In genomic region chr7:27150568-27151340, GRCh38 we compare ENCODE assay signal across 8 cellular contexts. TPM values are rescaled to one million over a fixed set of nuclear protein-coding genes. Genes with fewer than 3 reads are reported as not detected.
A peak's percentile ranks its signal among the peaks of the same experiment; 100 is the strongest.
DNase-seq lines count a peak whose midpoint lies in the region; ATAC-seq, FAIRE-seq and TF ChIP-seq lines count a peak whose summit lies in the region.

No MANE protein-coding gene starts in this region.

- FAIRE-seq in astrocyte (lab: Jason Lieb, UNC) = no peak

- no peaks in the 10 kb centered on the region for H3K36me3 Mint-ChIP-seq in astrocyte (ENCODE audit: low read depth, unreplicated experiment)

- 4% methylated on average over 57 of the region's 58 CpGs for WGBS in hepatocyte (ENCODE audit: low lambda C conversion rate, missing lambda C conversion rate)

- H3K79me2 ChIP-seq in Karpas-422 (ENCODE audit: low read length) (peaks cover 37% of the 10 kb centered on the region), SU-DHL-6 (ENCODE audit: insufficient read depth, low read length) (peaks cover 19% of the 10 kb centered on the region; the same call in 1 of the 2 replicates), astrocyte (ENCODE audit: insufficient read depth, low read length) (no peaks in the 10 kb centered on the region), hepatocyte (no peaks in the 10 kb centered on the region)

- TF ChIP-seq CTCF in SU-DHL-6 (IDR thresholded peaks at IDR 0.05; ENCODE audit: insufficient read depth, low read length, poor library complexity, severe bottlenecking) (peak; percentile 96), astrocyte (IDR thresholded peaks at IDR 0.05; ENCODE audit: insufficient read depth, low read depth, low read length) (peak; percentile 32), hepatocyte (IDR thresholded peaks at IDR 0.05; ENCODE audit: poor library complexity) (peak; percentile 81)

- ATAC-seq in GM21723 (IDR thresholded peaks at IDR 0.05; ENCODE audit: unreplicated experiment) = peak; percentile 87

- peaks cover 86% of the 10 kb centered on the region for H3K27me3 Mint-ChIP-seq in astrocyte (ENCODE audit: low read depth, unreplicated experiment)

- H3K4me2 ChIP-seq in Karpas-422 (ENCODE audit: low read depth, low read length, poor library complexity, severe bottlenecking) (peak overlapping the region; percentile 88), SU-DHL-6 (ENCODE audit: low read depth, low read length, poor library complexity, severe bottlenecking) (peak overlapping the region; percentile 73), astrocyte (ENCODE audit: low read length) (peak overlapping the region; percentile 85), hepatocyte (peak overlapping the region; percentile 89)

- H3F3A ChIP-seq in SU-DHL-6 (ENCODE audit: insufficient read depth) = peaks cover 4% of the 10 kb centered on the region; the same call in 1 of the 2 replicates

- DNase-seq in ELF-1 (ENCODE audit: low read depth, low spot score) (peak; percentile 92), Karpas-422 (peak; percentile 94), astrocyte (ENCODE audit: low read depth) (no peak), hepatocyte (ENCODE audit: low spot score) (peak; percentile 91), skeletal muscle cell (ENCODE audit: low read depth) (no peak), OCI-M2 (lab: John Stamatoyannopoulos, UW; ENCODE audit: unreplicated experiment) (no peak)

- H2AFZ ChIP-seq in Karpas-422 (ENCODE audit: low read length) (peak overlapping the region; percentile 96), SU-DHL-6 (ENCODE audit: low read depth, low read length, severe bottlenecking) (peak overlapping the region; percentile 93), astrocyte (ENCODE audit: low read depth, low read length) (peak overlapping the region; percentile 66), hepatocyte (peak overlapping the region; percentile 32)

- H3K9me3 Mint-ChIP-seq in astrocyte (ENCODE audit: unreplicated experiment) = peaks cover 56% of the 10 kb centered on the region

- H3K9me3 ChIP-seq in Karpas-422 (ENCODE audit: low read length) (no peaks in the 10 kb centered on the region), SU-DHL-6 (ENCODE audit: insufficient read depth, low read length) (no peaks in the 10 kb centered on the region), astrocyte (ENCODE audit: insufficient read depth, low read depth, low read length) (peaks cover 30% of the 10 kb centered on the region), hepatocyte (ENCODE audit: low read depth) (no peaks in the 10 kb centered on the region)

- H3K27ac Mint-ChIP-seq in astrocyte (ENCODE audit: unreplicated experiment) = peak overlapping the region; percentile 41

- H3K4me3 ChIP-seq in Karpas-422 (ENCODE audit: low read length) (peak overlapping the region; percentile 84), SU-DHL-6 (ENCODE audit: insufficient read depth, low read length, poor library complexity, severe bottlenecking) (peak overlapping the region; percentile 62), astrocyte (ENCODE audit: insufficient read depth, low read depth, low read length) (peak overlapping the region; percentile 37), hepatocyte (peak overlapping the region; percentile 18), skeletal muscle cell (ENCODE audit: low read depth, low read length) (peak overlapping the region; percentile 75)

- no peaks in the 10 kb centered on the region for H3K4me1 Mint-ChIP-seq in astrocyte (ENCODE audit: low read depth, unreplicated experiment)

- H3K4me1 ChIP-seq in Karpas-422 (ENCODE audit: low read length) (peaks cover 47% of the 10 kb centered on the region), astrocyte (ENCODE audit: insufficient read depth, low read length) (peaks cover 9% of the 10 kb centered on the region), hepatocyte (ENCODE audit: insufficient read depth) (peaks cover 13% of the 10 kb centered on the region)

- H3K27ac ChIP-seq in Karpas-422 (ENCODE audit: low read length) (peak overlapping the region; percentile 52), SU-DHL-6 (ENCODE audit: low read depth, low read length) (peak overlapping the region; percentile 46), astrocyte (ENCODE audit: low read depth, low read length) (no peak overlapping the region), hepatocyte (no peak overlapping the region)

- no peak overlapping the region for H3K4me3 Mint-ChIP-seq in astrocyte (ENCODE audit: unreplicated experiment)

- H3K9ac ChIP-seq in Karpas-422 (ENCODE audit: low read length) (peak overlapping the region; percentile 84), SU-DHL-6 (ENCODE audit: low read length) (peak overlapping the region; percentile 75), astrocyte (ENCODE audit: low read length) (no peak overlapping the region)

- H3K36me3 ChIP-seq in Karpas-422 (ENCODE audit: insufficient read depth, low read length) (peaks cover 6% of the 10 kb centered on the region; the same call in 1 of the 2 replicates), SU-DHL-6 (ENCODE audit: low read length) (0 out of 2 replicates have a peak, but pooled peaks cover 4% of the 10 kb centered on the region), astrocyte (ENCODE audit: insufficient read depth, low read length) (no peaks in the 10 kb centered on the region), hepatocyte (replicated peaks; ENCODE audit: insufficient read depth, low read depth) (no peaks in the 10 kb centered on the region)

- H3K9me2 ChIP-seq in Karpas-422 (replicated peaks; ENCODE audit: insufficient read depth, low read length) (no peaks in the 10 kb centered on the region), SU-DHL-6 (replicated peaks; ENCODE audit: insufficient read depth, low read length) (no peaks in the 10 kb centered on the region), hepatocyte (replicated peaks; ENCODE audit: insufficient read depth) (no peaks in the 10 kb centered on the region)

- no peaks in the 10 kb centered on the region for H3K27me3 ChIP-seq in Karpas-422 (ENCODE audit: low read length)
- no peaks in the 10 kb centered on the region for H3K27me3 ChIP-seq in SU-DHL-6 (ENCODE audit: low read length)
- peaks cover 95% of the 10 kb centered on the region for H3K27me3 ChIP-seq in astrocyte (ENCODE audit: insufficient read depth, low read length)
- H3K27me3 ChIP-seq in hepatocyte = peaks cover 95% of the 10 kb centered on the region

- H4K20me1 ChIP-seq in Karpas-422 (ENCODE audit: insufficient read depth, low read depth, low read length) (no peaks in the 10 kb centered on the region), SU-DHL-6 (ENCODE audit: low read depth, low read length) (no peaks in the 10 kb centered on the region), astrocyte (ENCODE audit: insufficient read depth, low read length) (no peaks in the 10 kb centered on the region), hepatocyte (ENCODE audit: insufficient read depth, poor library complexity, severe bottlenecking) (no peaks in the 10 kb centered on the region)

RNA-seq across cellular contexts. Expression of gene HOXA3, which starts 1.6 kb away (rescaled TPM):
- total RNA-seq in Karpas-422 (2014; rRNA removed; shearing (Covaris generic); ENCODE audit: low replicate concordance) = 1.3 TPM in 2 replicates
- not detected in 2 replicates for total RNA-seq in astrocyte
- 0.83 and 3.0 TPM in 2 replicates for total RNA-seq in hepatocyte
- 4.1 and 4.5 TPM in 2 replicates for polyA plus RNA-seq in hepatocyte

RNA-seq across cellular contexts. Expression of gene HOXA6, which starts 3.2 kb away (rescaled TPM):
- total RNA-seq in Karpas-422 (2014; rRNA removed; shearing (Covaris generic); ENCODE audit: low replicate concordance) = 3.4 and 8.4 TPM in 2 replicates
- total RNA-seq in astrocyte (not detected in 2 replicates), hepatocyte (not detected in 2 replicates)
- 0.16 and 0.23 TPM in 2 replicates for polyA plus RNA-seq in hepatocyte

RNA-seq across cellular contexts. Expression of gene HOXA7, which starts 5.7 kb away (rescaled TPM):
- total RNA-seq in Karpas-422 (2014; rRNA removed; shearing (Covaris generic); ENCODE audit: low replicate concordance) = 7.5 and 10.2 TPM in 2 replicates
- not detected in 2 replicates for total RNA-seq in astrocyte
- total RNA-seq in hepatocyte = 0.32 and 0.83 TPM in 2 replicates
- polyA plus RNA-seq in hepatocyte = 1.0 TPM in 1 of 2 replicates, not detected in the other

RNA-seq across cellular contexts. Expression of gene HOXA5, which starts 7.3 kb away (rescaled TPM):
- total RNA-seq in Karpas-422 (2014; rRNA removed; shearing (Covaris generic); ENCODE audit: low replicate concordance) = 3.6 and 4.1 TPM in 2 replicates
- total RNA-seq in astrocyte = not detected in 2 replicates
- total RNA-seq in hepatocyte = 0.08 and 0.70 TPM in 2 replicates
- polyA plus RNA-seq in hepatocyte = 0.41 and 0.92 TPM in 2 replicates

RNA-seq across cellular contexts. Expression of gene HOXA9, which starts 14.6 kb away (rescaled TPM):
- total RNA-seq in Karpas-422 (2014; rRNA removed; shearing (Covaris generic); ENCODE audit: low replicate concordance) = not detected in 2 replicates
- total RNA-seq in astrocyte (not detected in 2 replicates), hepatocyte (3.6 and 5.9 TPM in 2 replicates)
- 3.5 and 4.4 TPM in 2 replicates for polyA plus RNA-seq in hepatocyte

Comparison
In these comparisons a context has a peak if more than half of its experiments do, and no peak if none do; other contexts are left out.
1. DNase-seq: peak in ELF-1 (single experiment), Karpas-422 (single experiment) and hepatocyte (single experiment); none in astrocyte (single experiment), skeletal muscle cell (single experiment) and OCI-M2 (single experiment).
2. H2AFZ ChIP-seq: peak in every context shown above with its lines; median percentile 96 in Karpas-422; 93 in SU-DHL-6; 66 in astrocyte; 32 in hepatocyte.
3. H3K27ac ChIP-seq: peak in Karpas-422 (single experiment) and SU-DHL-6 (single experiment); none in astrocyte (single experiment) and hepatocyte (single experiment).
4. H3K4me3 ChIP-seq: peak in every context shown above with its lines; median percentile 84 in Karpas-422; 75 in skeletal muscle cell; 62 in SU-DHL-6; 37 in astrocyte; 18 in hepatocyte.
5. CTCF ChIP-seq: peak in every context shown above with its lines; median percentile 96 in SU-DHL-6; 81 in hepatocyte; 32 in astrocyte.
6. Peak in every context shown above with its lines, with median percentiles within 50 percentile points of each other: H3K4me2 ChIP-seq.